Comparison of ENCODE assay signal across 8 cellular contexts in genomic region chr9:134642385-134643181, GRCh38. TPM values are rescaled to one million over a fixed set of nuclear protein-coding genes. Genes with fewer than 3 reads are reported as not detected.
DNase-seq lines count a peak whose midpoint lies in the region; ATAC-seq and TF ChIP-seq lines count a peak whose summit lies in the region.

No MANE protein-coding gene starts in this region.

- peak overlapping the region; percentile 59 for H3K4me2 ChIP-seq in mammary epithelial cell (ENCODE audit: insufficient read depth, low read depth, low read length)

- H3K27ac ChIP-seq in mammary epithelial cell (ENCODE audit: insufficient read depth, low read depth, low read length), result no peak overlapping the region

- dilution Hi-C loops in mammary epithelial cell (cut with HindIII; ENCODE audit: low sequenced_read_pairs), result loop anchor here (10.0 kb wide), 1 partner anchor 62 kb away; no protein-coding TSS in a partner anchor

- H4K20me1 ChIP-seq in mammary epithelial cell (ENCODE audit: insufficient read depth, low read length), result no peaks in the 10 kb centered on the region

- BruUV-seq in mammary epithelial cell (replicated peaks; lab: Mats Ljungman, UMichigan), result no TSS peak

- intact Hi-C loops in mammary epithelial cell (cut with micrococcal nuclease), result loop anchor here (10.0 kb wide), 1 partner anchor 468 kb away; no protein-coding TSS in a partner anchor
- intact Hi-C loops in left colon (cut with DNase I, micrococcal nuclease), result no loop called here

- H3K79me2 ChIP-seq in mammary epithelial cell (ENCODE audit: insufficient read depth, low read length), result no peaks in the 10 kb centered on the region

- peaks cover 5% of the 10 kb centered on the region for H3K4me1 ChIP-seq in mammary epithelial cell (ENCODE audit: insufficient read depth, low read length)

- TF ChIP-seq CTCF in HFF-Myc (IDR thresholded peaks at IDR 0.05; ENCODE audit: low read depth, low read length, missing control alignments) (peak; percentile 45), mammary epithelial cell (conservative IDR thresholded peaks at IDR 0.05 in 1 of 2, IDR thresholded peaks at IDR 0.05 in 1 of 2; ENCODE audit: extremely low read depth in 1 of 2, insufficient read depth in 1 of 2, low read depth in 1 of 2, low read length in 2 of 2) (no peak)

- H3K9ac ChIP-seq in mammary epithelial cell (ENCODE audit: insufficient read depth, low read length), result no peak overlapping the region

- H3K4me3 ChIP-seq in HFF-Myc (replicated peaks; ENCODE audit: low read depth, low read length), result peak overlapping the region; percentile 52
- peak overlapping the region in 1 of 3 experiments; percentile 16 for H3K4me3 ChIP-seq in mammary epithelial cell (replicated peaks in 1 of 3; ENCODE audit: insufficient read depth in 1 of 3, low read depth in 2 of 3, low read length in 3 of 3)

- DNase-seq in HFF-Myc (ENCODE audit: extremely low read depth, low read depth) (peak; percentile 81), mammary epithelial cell (peak; percentile 44), left colon (peak; percentile 46 to 64), stromal cell of bone marrow (ENCODE audit: low read depth) (peak; percentile 59), NCI-H774 (lab: John Stamatoyannopoulos, UW) (no peak)
- DNase-seq in stimulated activated CD4-positive, alpha-beta T cell treated with anti-CD3 and anti-CD28 coated beads, Interleukin-15, amount 100 ng/mL, for 24 hours, result no peak

- peak overlapping the region; percentile 59 for H2AFZ ChIP-seq in mammary epithelial cell (ENCODE audit: low read depth, low read length)

- H3K36me3 ChIP-seq in mammary epithelial cell (ENCODE audit: insufficient read depth, low read length), result no peaks in the 10 kb centered on the region

- 18% methylated on average over 9 of the region's 37 CpGs for WGBS in mammary epithelial cell (ENCODE audit: low coverage, missing lambda C conversion rate)

- CTCF ChIA-PET in mammary epithelial cell (lab: Charles Lee; ENCODE audit: low non-redundant PET), result no interaction called here

- peaks cover 4% of the 10 kb centered on the region for H3K27me3 ChIP-seq in mammary epithelial cell (ENCODE audit: insufficient read depth, low read length)

- in situ Hi-C loops in mammary epithelial cell (cut with MboI; ENCODE audit: low sequenced_read_pairs in 2 of 2), result no loop called here

- peaks cover 2% of the 10 kb centered on the region for H3K9me3 ChIP-seq in mammary epithelial cell (replicated peaks; ENCODE audit: insufficient read depth, low read length)

- ATAC-seq in left colon, result peak; percentile 28
- ATAC-seq in HG03469 (IDR thresholded peaks at IDR 0.05; ENCODE audit: unreplicated experiment), result no peak
- ATAC-seq in GM19395 (IDR thresholded peaks at IDR 0.05; ENCODE audit: unreplicated experiment), result no peak

RNA-seq across cellular contexts. Expression of gene COL5A1, which starts 1.0 kb away (rescaled TPM):
- total RNA-seq in mammary epithelial cell, result 10 to 100 TPM in 1 of 2 donors, 1 to 10 TPM in 1; 7.2 to 22.8 TPM
- 1.2 TPM for polyA plus RNA-seq in mammary epithelial cell
- polyA minus RNA-seq in mammary epithelial cell, result 5.4 TPM
- 10 to 100 TPM in 1 of 2 donors, 1 to 10 TPM in 1; 5.3 to 17.8 TPM for total RNA-seq in left colon

Comparison
In these comparisons a context has a peak if more than half of its experiments do, and no peak if none do; other contexts are left out.
1. DNase-seq: peak in HFF-Myc (single experiment), mammary epithelial cell (single experiment), left colon (2 of 2) and stromal cell of bone marrow (single experiment); none in stimulated activated CD4-positive, alpha-beta T cell treated with anti-CD3 and anti-CD28 coated beads, Interleukin-15, amount 100 ng/mL, for 24 hours (single experiment) and NCI-H774 (single experiment).